Comparison of ENCODE assay signal across 8 cellular contexts in genomic region chr2:87515226-87515625, GRCh38.
DNase-seq lines count a peak whose midpoint lies in the region; ATAC-seq and TF ChIP-seq lines count a peak whose summit lies in the region.
"Not testable (repeated sequence)": the region's sequence is repeated elsewhere in the genome, so short reads cannot be mapped to it uniquely, and the experiment has no call there.

No MANE protein-coding gene starts in this region.

- not testable (repeated sequence) for H3K27me3 Mint-ChIP-seq in CD8-positive, alpha-beta memory T cell; T-helper 1 cell treated with Interleukin-12 subunit alpha and Interleukin-12 subunit beta and Interleukin-4 antibody, amounts not matched to agents 30 μg/mL and 1 μg/mL, for 36 hours (ENCODE audit: low read depth); activated CD8-positive, alpha-beta T cell treated with anti-CD3 and anti-CD28 coated beads, Interleukin-2, amount 10 ng/mL, durations not matched to agents 7 days and 5 days (ENCODE audit: low read depth); activated naive CD4-positive, alpha-beta T cell treated with anti-CD3 and anti-CD28 coated beads, Interleukin-2, amount 50 U/mL, for 24 hours; dendritic cell treated with granulocyte-macrophage colony-stimulating factor and Interleukin-4, amounts not matched to agents 40 ng/mL and 50 ng/mL, for 4 days; nephron progenitor cell (ENCODE audit: low read depth, poor library complexity); stimulated activated naive CD8-positive, alpha-beta T cell treated with anti-CD3 and anti-CD28 coated beads, Interleukin-15, amount 100 ng/mL, for 72 hours

- peak overlapping the region; percentile 77 to 99 (median 94) for H3K27ac Mint-ChIP-seq in CD8-positive, alpha-beta memory T cell
- peak overlapping the region; percentile 95 for H3K27ac Mint-ChIP-seq in T-helper 1 cell treated with Interleukin-12 subunit alpha and Interleukin-12 subunit beta and Interleukin-4 antibody, amounts not matched to agents 30 μg/mL and 1 μg/mL, for 36 hours
- peak overlapping the region; percentile 90 for H3K27ac Mint-ChIP-seq in activated CD8-positive, alpha-beta T cell treated with anti-CD3 and anti-CD28 coated beads, Interleukin-2, amount 10 ng/mL, durations not matched to agents 7 days and 5 days
- peak overlapping the region; percentile 99 for H3K27ac Mint-ChIP-seq in activated naive CD4-positive, alpha-beta T cell treated with anti-CD3 and anti-CD28 coated beads, Interleukin-2, amount 50 U/mL, for 24 hours
- peak overlapping the region; percentile 79 for H3K27ac Mint-ChIP-seq in dendritic cell treated with granulocyte-macrophage colony-stimulating factor and Interleukin-4, amounts not matched to agents 40 ng/mL and 50 ng/mL, for 4 days
- H3K27ac Mint-ChIP-seq in nephron progenitor cell = peak overlapping the region; percentile 87
- peak overlapping the region; percentile 91 to 95 for H3K27ac Mint-ChIP-seq in stimulated activated naive CD8-positive, alpha-beta T cell treated with anti-CD3 and anti-CD28 coated beads, Interleukin-15, amount 100 ng/mL, for 72 hours

- H3K4me3 Mint-ChIP-seq in CD8-positive, alpha-beta memory T cell = peak overlapping the region; percentile 53 to 89 (median 61)
- peak overlapping the region; percentile 74 for H3K4me3 Mint-ChIP-seq in T-helper 1 cell treated with Interleukin-12 subunit alpha and Interleukin-12 subunit beta and Interleukin-4 antibody, amounts not matched to agents 30 μg/mL and 1 μg/mL, for 36 hours
- peak overlapping the region; percentile 46 for H3K4me3 Mint-ChIP-seq in activated CD8-positive, alpha-beta T cell treated with anti-CD3 and anti-CD28 coated beads, Interleukin-2, amount 10 ng/mL, durations not matched to agents 7 days and 5 days
- H3K4me3 Mint-ChIP-seq in activated naive CD4-positive, alpha-beta T cell treated with anti-CD3 and anti-CD28 coated beads, Interleukin-2, amount 50 U/mL, for 24 hours = peak overlapping the region; percentile 85
- not testable (repeated sequence) for H3K4me3 Mint-ChIP-seq in dendritic cell treated with granulocyte-macrophage colony-stimulating factor and Interleukin-4, amounts not matched to agents 40 ng/mL and 50 ng/mL, for 4 days; nephron progenitor cell
- peak overlapping the region; percentile 72 to 77 for H3K4me3 Mint-ChIP-seq in stimulated activated naive CD8-positive, alpha-beta T cell treated with anti-CD3 and anti-CD28 coated beads, Interleukin-15, amount 100 ng/mL, for 72 hours

- POLR2A ChIA-PET in CD8-positive, alpha-beta memory T cell (lab: Charles Lee); activated CD8-positive, alpha-beta T cell treated with anti-CD3 and anti-CD28 coated beads, Interleukin-2, amount 10 ng/mL, durations not matched to agents 7 days and 5 days (lab: Charles Lee): not testable (repeated sequence)

- DNase-seq in CD8-positive, alpha-beta memory T cell = peak in 2 of 5 donors; percentile 38 to 47
- DNase-seq in activated CD8-positive, alpha-beta T cell treated with anti-CD3 and anti-CD28 coated beads, Interleukin-2, amount 10 ng/mL, durations not matched to agents 7 days and 5 days; nephron progenitor cell; stimulated activated naive CD8-positive, alpha-beta T cell treated with anti-CD3 and anti-CD28 coated beads, Interleukin-15, amount 100 ng/mL, for 72 hours: not testable (repeated sequence)

- peaks cover 18 to 29% (median 24%) of the 10 kb centered on the region in 3 donors for H3K4me1 Mint-ChIP-seq in CD8-positive, alpha-beta memory T cell
- peaks cover 15% of the 10 kb centered on the region for H3K4me1 Mint-ChIP-seq in T-helper 1 cell treated with Interleukin-12 subunit alpha and Interleukin-12 subunit beta and Interleukin-4 antibody, amounts not matched to agents 30 μg/mL and 1 μg/mL, for 36 hours (ENCODE audit: low read depth)
- peaks cover 29% of the 10 kb centered on the region for H3K4me1 Mint-ChIP-seq in activated CD8-positive, alpha-beta T cell treated with anti-CD3 and anti-CD28 coated beads, Interleukin-2, amount 10 ng/mL, durations not matched to agents 7 days and 5 days (ENCODE audit: low read depth)
- H3K4me1 Mint-ChIP-seq in activated naive CD4-positive, alpha-beta T cell treated with anti-CD3 and anti-CD28 coated beads, Interleukin-2, amount 50 U/mL, for 24 hours = peaks cover 42% of the 10 kb centered on the region
- H3K4me1 Mint-ChIP-seq in dendritic cell treated with granulocyte-macrophage colony-stimulating factor and Interleukin-4, amounts not matched to agents 40 ng/mL and 50 ng/mL, for 4 days (ENCODE audit: low read depth) = peaks cover 23% of the 10 kb centered on the region
- H3K4me1 Mint-ChIP-seq in nephron progenitor cell = not testable (repeated sequence)
- peaks cover 35% of the 10 kb centered on the region for H3K4me1 Mint-ChIP-seq in stimulated activated naive CD8-positive, alpha-beta T cell treated with anti-CD3 and anti-CD28 coated beads, Interleukin-15, amount 100 ng/mL, for 72 hours

- ATAC-seq in activated CD8-positive, alpha-beta T cell treated with anti-CD3 and anti-CD28 coated beads, Interleukin-2, amount 10 ng/mL, durations not matched to agents 7 days and 5 days = peak; percentile 22
- ATAC-seq in stimulated activated naive CD8-positive, alpha-beta T cell treated with anti-CD3 and anti-CD28 coated beads, Interleukin-15, amount 100 ng/mL, for 72 hours = not testable (repeated sequence)

- H3K9me3 Mint-ChIP-seq in CD8-positive, alpha-beta memory T cell; T-helper 1 cell treated with Interleukin-12 subunit alpha and Interleukin-12 subunit beta and Interleukin-4 antibody, amounts not matched to agents 30 μg/mL and 1 μg/mL, for 36 hours; activated CD8-positive, alpha-beta T cell treated with anti-CD3 and anti-CD28 coated beads, Interleukin-2, amount 10 ng/mL, durations not matched to agents 7 days and 5 days (ENCODE audit: insufficient read depth); activated naive CD4-positive, alpha-beta T cell treated with anti-CD3 and anti-CD28 coated beads, Interleukin-2, amount 50 U/mL, for 24 hours; dendritic cell treated with granulocyte-macrophage colony-stimulating factor and Interleukin-4, amounts not matched to agents 40 ng/mL and 50 ng/mL, for 4 days; nephron progenitor cell; stimulated activated naive CD8-positive, alpha-beta T cell treated with anti-CD3 and anti-CD28 coated beads, Interleukin-15, amount 100 ng/mL, for 72 hours: not testable (repeated sequence)

- H3K27me3 ChIP-seq in CD8-positive, alpha-beta memory T cell (ENCODE audit: insufficient read depth, low read length, poor library complexity, severe bottlenecking) = not testable (repeated sequence)

- not testable (repeated sequence) for H3K9me3 ChIP-seq in CD8-positive, alpha-beta memory T cell (ENCODE audit: low read length); KOPT-K1 (ENCODE audit: insufficient read depth, low read length, poor library complexity, severe bottlenecking)

- CTCF ChIA-PET in CD8-positive, alpha-beta memory T cell (lab: Charles Lee); activated CD8-positive, alpha-beta T cell treated with anti-CD3 and anti-CD28 coated beads, Interleukin-2, amount 10 ng/mL, durations not matched to agents 7 days and 5 days (lab: Charles Lee): not testable (repeated sequence)

- H3K36me3 Mint-ChIP-seq in CD8-positive, alpha-beta memory T cell; T-helper 1 cell treated with Interleukin-12 subunit alpha and Interleukin-12 subunit beta and Interleukin-4 antibody, amounts not matched to agents 30 μg/mL and 1 μg/mL, for 36 hours (ENCODE audit: low read depth); activated CD8-positive, alpha-beta T cell treated with anti-CD3 and anti-CD28 coated beads, Interleukin-2, amount 10 ng/mL, durations not matched to agents 7 days and 5 days (ENCODE audit: low read depth); dendritic cell treated with granulocyte-macrophage colony-stimulating factor and Interleukin-4, amounts not matched to agents 40 ng/mL and 50 ng/mL, for 4 days (ENCODE audit: low read depth); nephron progenitor cell (ENCODE audit: low read depth): not testable (repeated sequence)
- H3K36me3 Mint-ChIP-seq in activated naive CD4-positive, alpha-beta T cell treated with anti-CD3 and anti-CD28 coated beads, Interleukin-2, amount 50 U/mL, for 24 hours = peaks cover 11% of the 10 kb centered on the region

- not testable (repeated sequence) for H3K4me1 ChIP-seq in CD8-positive, alpha-beta memory T cell (ENCODE audit: insufficient read depth, low read length)

- not testable (repeated sequence) for TF ChIP-seq CTCF in nephron progenitor cell (IDR thresholded peaks at IDR 0.05)

- not testable (repeated sequence) for H3K27ac ChIP-seq in CD8-positive, alpha-beta memory T cell (ENCODE audit: low read depth, low read length)
- peak overlapping the region; percentile 71 for H3K27ac ChIP-seq in KOPT-K1 (ENCODE audit: low read depth, low read length, poor library complexity, severe bottlenecking)

- H3K4me3 ChIP-seq in CD8-positive, alpha-beta memory T cell (ENCODE audit: low read length) = not testable (repeated sequence)

- H3K36me3 ChIP-seq in CD8-positive, alpha-beta memory T cell (ENCODE audit: insufficient read depth, low read length); KOPT-K1 (ENCODE audit: insufficient read depth, low read length): not testable (repeated sequence)

- intact Hi-C loops in dendritic cell treated with granulocyte-macrophage colony-stimulating factor and Interleukin-4, amounts not matched to agents 40 ng/mL and 50 ng/mL, for 4 days (cut with micrococcal nuclease) = not testable (repeated sequence)
